In the genomic region with DNA sequence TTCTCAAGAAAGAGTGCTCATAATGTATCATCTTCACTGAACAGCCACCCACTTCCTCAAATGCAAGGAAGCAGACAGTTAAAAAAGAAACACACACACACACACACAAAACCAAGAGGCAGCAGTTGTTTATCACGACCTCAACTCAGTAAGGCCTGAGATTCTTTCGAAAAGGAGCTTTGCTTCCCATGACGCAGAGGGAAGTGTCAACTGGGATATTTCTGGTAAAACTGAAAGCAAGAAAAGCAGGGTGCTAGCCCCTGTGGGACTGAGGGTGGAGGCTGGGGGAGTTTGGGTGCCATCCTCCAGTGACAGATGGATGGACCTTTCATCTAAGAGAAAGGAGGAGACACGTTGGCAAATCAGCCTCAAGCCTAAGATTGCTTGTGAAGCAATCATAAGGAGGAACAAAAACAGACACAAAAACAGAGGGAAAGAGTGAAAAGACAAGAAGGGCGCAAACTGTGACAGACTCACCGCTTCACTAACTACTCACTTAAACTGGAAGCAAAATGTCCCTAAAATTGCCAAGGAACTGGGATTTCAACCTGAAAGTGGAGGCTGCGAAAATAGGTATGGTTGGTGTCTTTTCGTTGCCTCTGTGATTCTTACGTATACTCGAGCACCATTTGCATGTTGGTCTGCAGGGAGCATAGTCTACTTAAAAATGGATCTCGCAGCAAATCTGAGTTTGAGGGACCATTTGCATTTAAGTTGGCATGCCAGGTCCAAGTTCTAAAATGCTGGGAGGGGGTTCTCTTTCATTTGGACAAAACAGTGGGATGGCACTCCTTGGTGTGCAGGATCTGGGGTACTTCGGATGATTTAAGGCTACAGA, we compare ENCODE assay signal across 8 cellular contexts. TPM values are rescaled to one million over a fixed set of nuclear protein-coding genes. Genes with fewer than 3 reads are reported as not detected.
DNase-seq lines count a peak whose midpoint lies in the region; ATAC-seq and TF ChIP-seq lines count a peak whose summit lies in the region.

Gene ARHGAP25 (plus strand): TSS at position 124 of the 838 bp plus-strand sequence. CDS start 389 bp downstream, at position 513.

- H3K9me3 Mint-ChIP-seq in endothelial cell (ENCODE audit: unreplicated experiment) = no peaks in the 10 kb centered on the region

- no peaks in the 10 kb centered on the region for H4K20me1 ChIP-seq in DND-41 (ENCODE audit: insufficient read depth, low read length)

- peak within 1 kb of the TSS; percentile 91 for H3K27ac ChIP-seq in DND-41 (ENCODE audit: low read length)

- H3K9me3 ChIP-seq in DND-41 (ENCODE audit: insufficient read depth, low read length, severe bottlenecking) = no peaks in the 10 kb centered on the region
- no peaks in the 10 kb centered on the region for H3K9me3 ChIP-seq in mucosa of stomach (ENCODE audit: control insufficient read depth, low read length)

- peaks cover 66% of the 10 kb centered on the region for H3K4me1 ChIP-seq in DND-41 (ENCODE audit: insufficient read depth, low read length)
- H3K4me1 ChIP-seq in mucosa of stomach (ENCODE audit: control insufficient read depth, insufficient read depth, low read length) = peaks cover 26% of the 10 kb centered on the region

- H3K36me3 ChIP-seq in DND-41 (ENCODE audit: insufficient read depth, low read length) (peaks cover 2% of the 10 kb centered on the region; the same call in 1 of the 2 replicates), mucosa of stomach (ENCODE audit: control insufficient read depth, insufficient read depth, low read length) (no peaks in the 10 kb centered on the region)

- H3K4me3 ChIP-seq in DND-41 (ENCODE audit: low read depth in 1 of 2, low read length in 2 of 2) = peak within 1 kb of the TSS; percentile 25 to 58
- H3K4me3 ChIP-seq in mucosa of stomach (ENCODE audit: low read length) = no peak within 1 kb of the TSS

- peaks cover 6% of the 10 kb centered on the region for H3K4me1 Mint-ChIP-seq in endothelial cell (ENCODE audit: unreplicated experiment)

- peaks cover 2% of the 10 kb centered on the region for H3K27me3 Mint-ChIP-seq in endothelial cell (ENCODE audit: unreplicated experiment)

- no peak within 1 kb of the TSS for H3K4me3 Mint-ChIP-seq in endothelial cell (ENCODE audit: unreplicated experiment)

- H3K79me2 ChIP-seq in DND-41 (ENCODE audit: insufficient read depth, low read length) = peaks cover 50% of the 10 kb centered on the region

- H3K4me2 ChIP-seq in DND-41 (ENCODE audit: insufficient read depth, low read length) = peak within 1 kb of the TSS; percentile 66

- DNase-seq in DND-41 = peak; percentile 72
- peak; percentile 92 for DNase-seq in MV-4-11 (lab: John Stamatoyannopoulos, UW)
- DNase-seq in activated naive CD4-positive, alpha-beta T cell treated with anti-CD3 and anti-CD28 coated beads, Interleukin-2, amount 50 U/mL, for 16 hours = peak; percentile 49
- no peak for DNase-seq in NCI-H510A treated with DMSO at 0.1 percent for 48 hours (lab: John Stamatoyannopoulos, UW)
- no peak for DNase-seq in endothelial cell (ENCODE audit: low spot score)
- DNase-seq in NCI-H146 (lab: John Stamatoyannopoulos, UW) = no peak

- no peak within 1 kb of the TSS for H3K27ac Mint-ChIP-seq in endothelial cell (ENCODE audit: unreplicated experiment)

- no peaks in the 10 kb centered on the region for H3K27me3 ChIP-seq in DND-41 (ENCODE audit: insufficient read depth, low read length, poor library complexity)
- no peaks in the 10 kb centered on the region for H3K27me3 ChIP-seq in mucosa of stomach (ENCODE audit: control insufficient read depth, insufficient read depth, low read length)

- TF ChIP-seq CTCF in DND-41 (IDR thresholded peaks at IDR 0.05; ENCODE audit: borderline replicate concordance, extremely low read depth, low read length, poor library complexity, severe bottlenecking) (peak; percentile 31), endothelial cell (IDR thresholded peaks at IDR 0.05; ENCODE audit: unreplicated experiment) (no peak)

- H3K36me3 Mint-ChIP-seq in endothelial cell (ENCODE audit: low read depth, unreplicated experiment) = no peaks in the 10 kb centered on the region

- H2AFZ ChIP-seq in DND-41 (ENCODE audit: low read depth, low read length) = peak within 1 kb of the TSS; percentile 65

- peak; percentile 68 for ATAC-seq in DND-41 (ENCODE audit: insufficient read depth, low read depth)
- peak; percentile 62 for ATAC-seq in GM21529 (IDR thresholded peaks at IDR 0.05; ENCODE audit: unreplicated experiment)

- H3K9ac ChIP-seq in DND-41 (ENCODE audit: low read depth, low read length) = peak within 1 kb of the TSS; percentile 63
- H3K9ac ChIP-seq in mucosa of stomach (ENCODE audit: low read length) = peak within 1 kb of the TSS; percentile 5

RNA-seq across cellular contexts. Expression of gene ARHGAP25, which starts in this region (rescaled TPM):
- total RNA-seq in endothelial cell (ENCODE audit: unreplicated experiment) = 4.6 TPM

Comparison
In these comparisons a context has a peak if more than half of its experiments do, and no peak if none do; other contexts are left out.
1. DNase-seq: peak in DND-41 (single experiment), MV-4-11 (single experiment) and activated naive CD4-positive, alpha-beta T cell treated with anti-CD3 and anti-CD28 coated beads, Interleukin-2, amount 50 U/mL, for 16 hours (single experiment); none in NCI-H510A treated with DMSO at 0.1 percent for 48 hours (single experiment), endothelial cell (single experiment) and NCI-H146 (single experiment).